11 cellular contexts compared by ENCODE assay signal in the genomic region with DNA sequence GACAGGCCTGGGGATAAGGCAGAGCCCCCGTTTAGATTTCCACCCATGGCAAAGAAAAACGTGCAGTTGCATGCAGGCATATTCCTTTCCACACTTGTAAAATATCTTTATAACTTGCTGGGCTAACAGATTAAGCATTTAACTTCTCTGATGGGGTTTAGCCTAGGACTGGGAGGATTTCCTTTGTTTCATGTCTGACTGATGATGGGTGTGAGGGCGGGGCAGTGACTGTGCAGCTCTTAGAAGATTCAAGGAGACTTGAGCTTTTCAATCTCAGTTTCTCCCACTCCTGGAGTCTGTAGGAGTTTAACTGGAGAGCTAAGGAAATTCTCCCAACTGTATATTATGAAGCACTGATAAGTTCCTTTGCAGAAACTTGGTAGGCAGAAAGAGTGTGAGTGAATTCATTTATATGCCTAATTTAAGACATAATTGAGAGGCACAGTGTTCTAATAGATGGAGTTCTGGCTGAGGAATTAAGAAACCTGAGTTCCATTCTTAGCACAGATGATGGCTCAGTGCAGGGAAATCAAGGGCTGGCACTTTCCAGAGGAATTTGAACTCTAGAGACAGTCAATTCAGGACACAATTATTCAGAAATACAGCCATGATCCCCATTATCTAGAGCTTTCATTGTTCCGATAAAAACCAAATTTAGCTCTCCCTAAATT.
DNase-seq lines count a peak whose midpoint lies in the region; ATAC-seq and TF ChIP-seq lines count a peak whose summit lies in the region.
"Had no signal": no experiment of that assay in that cellular context is flagged by ENCODE, and none has a peak within 500 bp of the region (broad histone marks: within the 10 kb centered on the region; RNA-seq: fewer than 3 reads in every experiment).

No MANE protein-coding gene starts in this region.

- DNase-seq in astrocyte of the hippocampus (ENCODE audit: low read depth, low spot score) = peak; percentile 28
- peak; percentile 28 for DNase-seq in inferior parietal cortex (ENCODE audit: extremely low spot score)
- no peak for DNase-seq in suprapubic skin (ENCODE audit: low spot score in 2 of 2)
- DNase-seq in activated T-cell treated with anti-CD3 and anti-CD28 coated beads, Interleukin-2, amount 50 U/mL, for 1 hour = no peak
- DNase-seq: activated CD4-positive, alpha-beta T cell treated with anti-CD3 and anti-CD28 coated beads for 48 hours; KG1; NCI-H1930 had no signal

- H3K27me3 ChIP-seq in suprapubic skin = no peaks in the 10 kb centered on the region

- H3K27ac Mint-ChIP-seq in IgD-negative memory B cell = peak overlapping the region in 2 of 3 donors; percentile 50 to 83
- H3K27ac Mint-ChIP-seq: activated T-helper 1 cell treated with anti-CD3 and anti-CD28 coated beads, Interleukin-12 subunit alpha, Interleukin-12 subunit beta, Interleukin-2, Interleukin-4 antibody, amounts not matched to agents 30 ng/mL and 10 ng/mL and 1 ng/mL, durations not matched to agents 14 hours and 24 hours and 36 hours had no signal

- no peak for ATAC-seq in HG03175 (IDR thresholded peaks at IDR 0.05; ENCODE audit: unreplicated experiment)
- no peak for ATAC-seq in GM18861 (IDR thresholded peaks at IDR 0.05; ENCODE audit: unreplicated experiment)

- TF ChIP-seq EP300 in suprapubic skin (IDR thresholded peaks at IDR 0.05) = no peak

- no peak for TF ChIP-seq CTCF in suprapubic skin (IDR thresholded peaks at IDR 0.05)

- H3K36me3 Mint-ChIP-seq in IgD-negative memory B cell = no peaks in the 10 kb centered on the region

- peaks cover 2% of the 10 kb centered on the region for H3K27me3 Mint-ChIP-seq in IgD-negative memory B cell

- WGBS in suprapubic skin = 43% methylated on average over 4 of the region's 4 CpGs

- peaks cover 0 to 3% (median 0%) of the 10 kb centered on the region in 3 donors for H3K9me3 Mint-ChIP-seq in IgD-negative memory B cell
- H3K9me3 Mint-ChIP-seq: activated T-helper 1 cell treated with anti-CD3 and anti-CD28 coated beads, Interleukin-12 subunit alpha, Interleukin-12 subunit beta, Interleukin-2, Interleukin-4 antibody, amounts not matched to agents 30 ng/mL and 10 ng/mL and 1 ng/mL, durations not matched to agents 14 hours and 24 hours and 36 hours had no signal

- H3K4me3 Mint-ChIP-seq in IgD-negative memory B cell = no peak overlapping the region
- H3K4me3 Mint-ChIP-seq: activated T-helper 1 cell treated with anti-CD3 and anti-CD28 coated beads, Interleukin-12 subunit alpha, Interleukin-12 subunit beta, Interleukin-2, Interleukin-4 antibody, amounts not matched to agents 30 ng/mL and 10 ng/mL and 1 ng/mL, durations not matched to agents 14 hours and 24 hours and 36 hours had no signal

- peaks cover 0 to 4% (median 2%) of the 10 kb centered on the region in 3 donors for H3K4me1 Mint-ChIP-seq in IgD-negative memory B cell

- TF ChIP-seq POLR2A in suprapubic skin (IDR thresholded peaks at IDR 0.05) = no peak

- no peak overlapping the region for H3K4me3 ChIP-seq in suprapubic skin

- no peaks in the 10 kb centered on the region for H3K36me3 ChIP-seq in suprapubic skin

- H3K27ac ChIP-seq in suprapubic skin = peak overlapping the region; percentile 2

- peaks cover 22% of the 10 kb centered on the region for H3K4me1 ChIP-seq in suprapubic skin

- H3K9me3 ChIP-seq in suprapubic skin = no peaks in the 10 kb centered on the region

Comparison
In these comparisons a context has a peak if more than half of its experiments do, and no peak if none do; other contexts are left out.
1. DNase-seq: peak in astrocyte of the hippocampus (single experiment) and inferior parietal cortex (single experiment); none in suprapubic skin (0 of 2) and activated T-cell treated with anti-CD3 and anti-CD28 coated beads, Interleukin-2, amount 50 U/mL, for 1 hour (single experiment).